8 cellular contexts compared by ENCODE assay signal in genomic region chr17:81552244-81553017, GRCh38. TPM values are rescaled to one million over a fixed set of nuclear protein-coding genes. Genes with fewer than 3 reads are reported as not detected.
DNase-seq lines count a peak whose midpoint lies in the region; ATAC-seq and TF ChIP-seq lines count a peak whose summit lies in the region.

Gene FAAP100, minus strand, starts transcription at chr17:81552353. Its CDS starts 23 bp downstream, at chr17:81552330.

- H3K27me3 Mint-ChIP-seq in activated CD4-positive, alpha-beta T cell treated with anti-CD3 and anti-CD28 coated beads for 36 hours: no peaks in the 10 kb centered on the region

- peaks cover 16% of the 10 kb centered on the region for H3K36me3 Mint-ChIP-seq in activated CD4-positive, alpha-beta T cell treated with anti-CD3 and anti-CD28 coated beads for 36 hours (ENCODE audit: low read depth)

- no peaks in the 10 kb centered on the region for H3K27me3 ChIP-seq in layer of hippocampus (ENCODE audit: control insufficient read depth, insufficient read depth, low read length)

- POLR2A ChIA-PET in activated CD4-positive, alpha-beta T cell treated with anti-CD3 and anti-CD28 coated beads for 36 hours (lab: Charles Lee): interaction anchor here (0.6 to 1.2 kb wide), 8 partner anchors 34 to 396 kb away, joined by 3 to 11 read pairs (median 4); partner anchors contain the start of genes ACTG1, MRPL12, NDUFAF8 and NPLOC4

- H3K27ac ChIP-seq in layer of hippocampus (ENCODE audit: low read depth, low read length): peak within 1 kb of the TSS; percentile 71

- CTCF ChIA-PET in activated CD4-positive, alpha-beta T cell treated with anti-CD3 and anti-CD28 coated beads for 36 hours (lab: Charles Lee): interaction anchor here (0.6 to 1.5 kb wide), 6 partner anchors 38 to 872 kb away, joined by 3 to 5 read pairs (median 3); no protein-coding TSS in a partner anchor

- H3K27ac Mint-ChIP-seq in activated CD4-positive, alpha-beta T cell treated with anti-CD3 and anti-CD28 coated beads for 36 hours: peak within 1 kb of the TSS; percentile 86

- intact Hi-C loops in activated CD4-positive, alpha-beta T cell treated with anti-CD3 and anti-CD28 coated beads for 36 hours (cut with DNase I, micrococcal nuclease): loop anchor here (1.0 to 5.0 kb wide), 19 partner anchors 33 to 517 kb away; partner anchors contain the start of genes SLC38A10 (in 2 of the 2), ARL16 (in 1 of the 2), ASPSCR1 (in 1 of the 2) and BAIAP2 (in 1 of the 2)

- peaks cover 38% of the 10 kb centered on the region for H3K4me1 Mint-ChIP-seq in activated CD4-positive, alpha-beta T cell treated with anti-CD3 and anti-CD28 coated beads for 36 hours

- DNase-seq in NCI-H1694 treated with DMSO at 0.1 percent for 48 hours (lab: John Stamatoyannopoulos, UW) (peak; percentile 69), NCI-H1694 (lab: John Stamatoyannopoulos, UW) (no peak), NCI-H2227 treated with DMSO at 0.1 percent for 48 hours (lab: John Stamatoyannopoulos, UW) (peak; percentile 84), choroid plexus epithelial cell (ENCODE audit: low read depth) (peak; percentile 79)
- peak; percentile 91 for DNase-seq in activated CD4-positive, alpha-beta T cell treated with anti-CD3 and anti-CD28 coated beads for 36 hours
- peak; percentile 54 to 81 (median 63) for DNase-seq in stimulated activated CD4-positive, alpha-beta T cell treated with anti-CD3 and anti-CD28 coated beads, Interleukin-1b, Interleukin-23, amount 100 ng/mL, for 24 hours (ENCODE audit: low read depth in 4 of 4, low spot score in 1 of 4)

- H3K9me3 Mint-ChIP-seq in activated CD4-positive, alpha-beta T cell treated with anti-CD3 and anti-CD28 coated beads for 36 hours (ENCODE audit: low read depth): no peaks in the 10 kb centered on the region

- peak within 1 kb of the TSS; percentile 92 for H3K4me3 ChIP-seq in choroid plexus epithelial cell (ENCODE audit: low read depth, low read length)

- peak within 1 kb of the TSS; percentile 89 for H3K4me3 Mint-ChIP-seq in activated CD4-positive, alpha-beta T cell treated with anti-CD3 and anti-CD28 coated beads for 36 hours

- peak; percentile 39 for ATAC-seq in HG02852 (IDR thresholded peaks at IDR 0.05; ENCODE audit: unreplicated experiment)
- peak; percentile 70 for ATAC-seq in activated CD4-positive, alpha-beta T cell treated with anti-CD3 and anti-CD28 coated beads for 36 hours

- TF ChIP-seq CTCF in choroid plexus epithelial cell (conservative IDR thresholded peaks at IDR 0.05; ENCODE audit: low read depth, low read length): no peak

RNA-seq across cellular contexts. Expression of gene FAAP100, which starts in this region (rescaled TPM):
- 10 to 100 TPM; 30.4 to 39.3 TPM for total RNA-seq in activated CD4-positive, alpha-beta T cell treated with anti-CD3 and anti-CD28 coated beads for 36 hours
